8 cellular contexts compared by ENCODE assay signal in genomic region chr1:224585051-224585450, GRCh38.
"Had no signal": no experiment of that assay in that cellular context is flagged by ENCODE, and none has a peak within 500 bp of the region (broad histone marks: within the 10 kb centered on the region; RNA-seq: fewer than 3 reads in every experiment).

No MANE protein-coding gene starts in this region.

- FAIRE-seq: HepG2, HTR-8/SVneo, K562 had no signal

- H3K4me3 ChIP-seq: K562 had no signal

- H3K4me1 Mint-ChIP-seq: IgD-negative memory B cell had no signal

- DNase-seq: IMR-90, KBM-7, KG1 had no signal

- H3K27ac Mint-ChIP-seq: IgD-negative memory B cell had no signal

- H3K4me3 Mint-ChIP-seq: IgD-negative memory B cell had no signal

- H3K27ac ChIP-seq: HL-60 had no signal

- H3K27me3 Mint-ChIP-seq: IgD-negative memory B cell had no signal
